8 cellular contexts compared by ENCODE assay signal in genomic region chr5:147628054-147628895, GRCh38.
A peak's percentile ranks its signal among the peaks of the same experiment; 100 is the strongest.
DNase-seq lines count a peak whose midpoint lies in the region; ATAC-seq and TF ChIP-seq lines count a peak whose summit lies in the region.

No MANE protein-coding gene starts in this region.

- no peak overlapping the region for H3K27ac ChIP-seq in CD8-positive, alpha-beta T cell (ENCODE audit: low read depth, low read length)

- no peak overlapping the region for H3K27ac Mint-ChIP-seq in CD8-positive, alpha-beta T cell
- no peak overlapping the region for H3K27ac Mint-ChIP-seq in activated B cell treated with CpG ODN at 0.5 μM for 24 hours

- peak; percentile 69 for ATAC-seq in CD8-positive, alpha-beta T cell
- ATAC-seq in HG03196 (IDR thresholded peaks at IDR 0.05; ENCODE audit: unreplicated experiment) (peak; percentile 84), activated B cell treated with CpG ODN at 0.5 μM for 24 hours (ENCODE audit: low read depth) (peak; percentile 72)

- CTCF ChIA-PET in CD8-positive, alpha-beta T cell (lab: Charles Lee): interaction anchor here (0.8 to 7.4 kb wide), 18 partner anchors 8 to 230 kb away, joined by 3 to 143 read pairs (median 4); partner anchors contain the start of gene JAKMIP2
- CTCF ChIA-PET in activated B cell treated with CpG ODN at 0.5 μM for 24 hours (lab: Charles Lee): interaction anchor here (0.6 to 10.3 kb wide), 8 partner anchors 9 to 1096 kb away, joined by 3 to 135 read pairs (median 3); no protein-coding TSS in a partner anchor

- no peaks in the 10 kb centered on the region for H3K27me3 ChIP-seq in CD8-positive, alpha-beta T cell (ENCODE audit: insufficient read depth, low read length)

- no peak overlapping the region for H3K4me3 ChIP-seq in CD8-positive, alpha-beta T cell (ENCODE audit: low read depth, low read length)
- H3K4me3 ChIP-seq in choroid plexus epithelial cell (ENCODE audit: low read depth, low read length): no peak overlapping the region

- intact Hi-C loops in CD8-positive, alpha-beta T cell (cut with DNase I, micrococcal nuclease): loop anchor here (1.0 kb wide), 1 partner anchor 194 kb away; no protein-coding TSS in a partner anchor
- intact Hi-C loops in activated B cell treated with CpG ODN at 0.5 μM for 24 hours (cut with micrococcal nuclease): loop anchor here (1.0 kb wide), 2 partner anchors 154 to 194 kb away; partner anchors contain the start of gene JAKMIP2

- H3K27me3 Mint-ChIP-seq in CD8-positive, alpha-beta T cell (ENCODE audit: low read depth): no peaks in the 10 kb centered on the region
- H3K27me3 Mint-ChIP-seq in activated B cell treated with CpG ODN at 0.5 μM for 24 hours: no peaks in the 10 kb centered on the region

- peak; percentile 13 to 67 (median 36) for DNase-seq in CD8-positive, alpha-beta T cell
- DNase-seq in GM19240 (ENCODE audit: insufficient read length, low spot score): peak; percentile 3
- peak; percentile 34 for DNase-seq in NCI-H2196 treated with DMSO at 0.1 percent for 48 hours (lab: John Stamatoyannopoulos, UW; ENCODE audit: unreplicated experiment)
- no peak for DNase-seq in activated B cell treated with CpG ODN at 0.5 μM for 24 hours
- peak; percentile 84 for DNase-seq in choroid plexus epithelial cell (ENCODE audit: low read depth)
- DNase-seq in left kidney (ENCODE audit: low read depth, low spot score): peak; percentile 91
- DNase-seq in stimulated activated CD8-positive, alpha-beta memory T cell treated with anti-CD3 and anti-CD28 coated beads, Interleukin-12 subunit alpha, Interleukin-12 subunit beta, amount 100 ng/mL, for 4 hours (ENCODE audit: low read depth): peak; percentile 11

- no peaks in the 10 kb centered on the region for H3K4me1 Mint-ChIP-seq in CD8-positive, alpha-beta T cell (ENCODE audit: low read depth)
- H3K4me1 Mint-ChIP-seq in activated B cell treated with CpG ODN at 0.5 μM for 24 hours: no peaks in the 10 kb centered on the region

- H3K9me3 Mint-ChIP-seq in CD8-positive, alpha-beta T cell: no peaks in the 10 kb centered on the region
- H3K9me3 Mint-ChIP-seq in activated B cell treated with CpG ODN at 0.5 μM for 24 hours: no peaks in the 10 kb centered on the region

- peaks cover 46% of the 10 kb centered on the region for H3K36me3 Mint-ChIP-seq in CD8-positive, alpha-beta T cell
- no peaks in the 10 kb centered on the region for H3K36me3 Mint-ChIP-seq in activated B cell treated with CpG ODN at 0.5 μM for 24 hours (ENCODE audit: low read depth)

- TF ChIP-seq CTCF in CD8-positive, alpha-beta T cell (IDR thresholded peaks at IDR 0.05): peak; percentile 72
- no peak for TF ChIP-seq CTCF in activated B cell treated with CpG ODN at 0.5 μM for 24 hours (IDR thresholded peaks at IDR 0.05)
- TF ChIP-seq CTCF in choroid plexus epithelial cell (conservative IDR thresholded peaks at IDR 0.05; ENCODE audit: low read depth, low read length): peak; percentile 85

- H3K9me3 ChIP-seq in CD8-positive, alpha-beta T cell (ENCODE audit: low read length): no peaks in the 10 kb centered on the region

- no peaks in the 10 kb centered on the region for H3K4me1 ChIP-seq in CD8-positive, alpha-beta T cell (ENCODE audit: insufficient read depth, low read length)

- H3K4me3 Mint-ChIP-seq in CD8-positive, alpha-beta T cell: no peak overlapping the region
- no peak overlapping the region for H3K4me3 Mint-ChIP-seq in activated B cell treated with CpG ODN at 0.5 μM for 24 hours

- POLR2A ChIA-PET in CD8-positive, alpha-beta T cell (lab: Charles Lee): interaction anchor here (1.6 kb wide), 1 partner anchor 195 kb away, joined by 5 read pairs; no protein-coding TSS in a partner anchor
- POLR2A ChIA-PET in activated B cell treated with CpG ODN at 0.5 μM for 24 hours (lab: Charles Lee): no interaction called here

- no peaks in the 10 kb centered on the region for H3K36me3 ChIP-seq in CD8-positive, alpha-beta T cell (ENCODE audit: insufficient read depth, low read length)
